ENCODE assay signal across 8 cellular contexts in the genomic region with DNA sequence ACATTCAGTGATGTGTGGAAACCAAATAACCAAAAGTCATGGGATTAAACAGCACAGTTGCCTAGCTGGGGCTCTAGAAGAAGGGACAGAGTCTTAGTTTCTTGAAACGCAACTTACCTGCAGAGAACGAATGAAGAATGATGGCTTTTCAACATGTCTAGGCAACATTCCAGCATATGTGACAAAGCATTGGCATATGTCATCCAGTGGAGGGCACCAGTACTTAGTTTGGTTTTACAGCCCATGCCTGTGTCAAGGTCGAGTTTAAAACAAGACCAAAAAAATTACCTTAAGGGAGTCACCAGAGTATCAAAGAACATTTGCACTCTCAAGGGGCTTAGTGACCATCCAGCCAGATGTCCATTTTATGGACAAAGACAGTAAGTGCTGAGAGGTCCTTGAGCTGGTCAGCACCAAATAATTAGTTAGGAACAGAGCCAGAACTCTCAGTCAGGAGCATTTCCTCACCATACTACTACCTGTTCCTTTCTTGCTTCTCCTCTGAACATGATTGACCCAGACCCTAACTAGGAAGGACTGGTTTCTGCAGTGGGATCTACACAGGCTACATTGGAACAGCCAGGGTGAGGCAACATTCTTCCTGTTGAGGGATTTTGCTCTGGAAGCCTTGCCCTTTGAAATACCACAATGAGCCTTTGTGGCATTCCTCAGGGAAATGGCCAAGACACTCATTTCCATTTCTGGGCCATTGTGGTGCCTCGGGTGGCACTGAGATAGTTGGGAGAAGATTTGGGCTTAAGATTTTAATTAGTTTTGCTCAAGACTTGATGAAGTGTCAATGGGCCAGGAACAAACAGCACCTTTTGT.
A peak's percentile ranks its signal among the peaks of the same experiment; 100 is the strongest.
DNase-seq lines count a peak whose midpoint lies in the region; ATAC-seq, FAIRE-seq and TF ChIP-seq lines count a peak whose summit lies in the region.

No MANE protein-coding gene starts in this region.

- no peak for TF ChIP-seq EP300 in esophagus muscularis mucosa (IDR thresholded peaks at IDR 0.05)

- ATAC-seq in HG02798 (IDR thresholded peaks at IDR 0.05; ENCODE audit: poor library complexity, unreplicated experiment) (peak; percentile 68), gastrocnemius medialis (no peak)

- no peaks in the 10 kb centered on the region for H4K20me1 ChIP-seq in astrocyte (ENCODE audit: insufficient read depth, low read length)

- H3K27ac ChIP-seq in astrocyte (ENCODE audit: low read depth, low read length) (no peak overlapping the region), liver (ENCODE audit: low read depth in 1 of 2, low read length in 2 of 2) (no peak overlapping the region), esophagus muscularis mucosa (replicated peaks in 1 of 4) (no peak overlapping the region), gastrocnemius medialis (no peak overlapping the region)

- TF ChIP-seq CTCF in AG09319 (IDR thresholded peaks at IDR 0.05; ENCODE audit: low read depth, low read length) (peak; percentile 20), GM12872 (IDR thresholded peaks at IDR 0.05; ENCODE audit: insufficient read depth, low read depth, low read length) (peak; percentile 54), astrocyte (IDR thresholded peaks at IDR 0.05; ENCODE audit: insufficient read depth, low read depth, low read length) (no peak), liver (IDR thresholded peaks at IDR 0.05; ENCODE audit: low read depth, low read length, missing input control) (peak; percentile 53), esophagus muscularis mucosa (IDR thresholded peaks at IDR 0.05) (peak in 1 of 3 experiments; percentile 25), gastrocnemius medialis (IDR thresholded peaks at IDR 0.05 in 4 of 5, conservative IDR thresholded peaks at IDR 0.05 in 1 of 5) (peak in 1 of 5 experiments; percentile 36)

- no peak overlapping the region for H3K9ac ChIP-seq in astrocyte (ENCODE audit: low read length)
- no peak overlapping the region for H3K9ac ChIP-seq in liver (ENCODE audit: low read depth in 1 of 2, low read length in 2 of 2)

- intact Hi-C loops in esophagus muscularis mucosa (cut with DNase I) = no loop called here
- intact Hi-C loops in gastrocnemius medialis (cut with DNase I; ENCODE audit: low total_unique reads) = loop anchor here (2.0 kb wide), 1 partner anchor 62 kb away; no protein-coding TSS in a partner anchor

- WGBS in liver = 30% methylated on average over 4 of the region's 4 CpGs
- WGBS in esophagus muscularis mucosa = 64% methylated on average over 4 of the region's 4 CpGs

- in situ Hi-C loops in gastrocnemius medialis (cut with MboI; ENCODE audit: low sequenced_read_pairs in 4 of 4) = no loop called here

- H3K4me3 ChIP-seq in astrocyte (ENCODE audit: insufficient read depth, low read depth, low read length) (no peak overlapping the region), liver (ENCODE audit: low read depth in 1 of 3, low read length in 3 of 3) (no peak overlapping the region), esophagus muscularis mucosa (no peak overlapping the region), gastrocnemius medialis (no peak overlapping the region)

- H3K4me2 ChIP-seq in astrocyte (ENCODE audit: low read length) = no peak overlapping the region

- no peak overlapping the region for H3K4me3 Mint-ChIP-seq in astrocyte (ENCODE audit: unreplicated experiment)

- no peaks in the 10 kb centered on the region for H3K36me3 Mint-ChIP-seq in astrocyte (ENCODE audit: low read depth, unreplicated experiment)

- peaks cover 13% of the 10 kb centered on the region for H3K4me1 Mint-ChIP-seq in astrocyte (ENCODE audit: low read depth, unreplicated experiment)

- peak; percentile 75 for FAIRE-seq in astrocyte (lab: Jason Lieb, UNC)

- no peaks in the 10 kb centered on the region for H3K79me2 ChIP-seq in astrocyte (ENCODE audit: insufficient read depth, low read length)

- peak; percentile 73 to 85 for TF ChIP-seq RAD21 in liver (IDR thresholded peaks at IDR 0.05)

- no peak overlapping the region for H2AFZ ChIP-seq in astrocyte (ENCODE audit: low read depth, low read length)

- DNase-seq in AG09319 (ENCODE audit: extremely low read depth, low read depth) = no peak
- DNase-seq in NCI-H82 (lab: John Stamatoyannopoulos, UW) = peak; percentile 28
- no peak for DNase-seq in astrocyte (ENCODE audit: low read depth)
- DNase-seq in esophagus muscularis mucosa (ENCODE audit: extremely low spot score) = no peak
- DNase-seq in gastrocnemius medialis = no peak

- no peak overlapping the region for H3K27ac Mint-ChIP-seq in astrocyte (ENCODE audit: unreplicated experiment)

- no peaks in the 10 kb centered on the region for H3K36me3 ChIP-seq in astrocyte (ENCODE audit: insufficient read depth, low read length)
- no peaks in the 10 kb centered on the region for H3K36me3 ChIP-seq in liver (ENCODE audit: control insufficient read depth in 4 of 4, insufficient read depth in 3 of 4, low read depth in 1 of 4, low read length in 3 of 4)
- no peaks in the 10 kb centered on the region for H3K36me3 ChIP-seq in esophagus muscularis mucosa
- H3K36me3 ChIP-seq in gastrocnemius medialis = no peaks in the 10 kb centered on the region

- H3K4me1 ChIP-seq in astrocyte (ENCODE audit: insufficient read depth, low read length) (no peaks in the 10 kb centered on the region), liver (ENCODE audit: control insufficient read depth in 4 of 4, insufficient read depth in 4 of 4, low read length in 3 of 4) (peaks cover 0 to 3% (median 0%) of the 10 kb centered on the region in 4 donors), esophagus muscularis mucosa (no peaks in the 10 kb centered on the region), gastrocnemius medialis (no peaks in the 10 kb centered on the region)

- H3K9me3 ChIP-seq in astrocyte (ENCODE audit: insufficient read depth, low read depth, low read length) (no peaks in the 10 kb centered on the region), liver (ENCODE audit: control insufficient read depth in 4 of 4, low read length in 3 of 4) (no peaks in the 10 kb centered on the region), esophagus muscularis mucosa (no peaks in the 10 kb centered on the region), gastrocnemius medialis (peaks cover 0 to 3% (median 0%) of the 10 kb centered on the region in 3 donors)

- no peaks in the 10 kb centered on the region for H3K9me3 Mint-ChIP-seq in astrocyte (ENCODE audit: unreplicated experiment)

- no peak for TF ChIP-seq POLR2A in esophagus muscularis mucosa (IDR thresholded peaks at IDR 0.05; ENCODE audit: low read depth)
- TF ChIP-seq POLR2A in gastrocnemius medialis (IDR thresholded peaks at IDR 0.05) = no peak

- no peaks in the 10 kb centered on the region for H3K27me3 Mint-ChIP-seq in astrocyte (ENCODE audit: low read depth, unreplicated experiment)

- H3K27me3 ChIP-seq in astrocyte (ENCODE audit: insufficient read depth, low read length) (no peaks in the 10 kb centered on the region), liver (ENCODE audit: control insufficient read depth in 4 of 4, insufficient read depth in 4 of 4, low read length in 3 of 4) (no peaks in the 10 kb centered on the region), esophagus muscularis mucosa (no peaks in the 10 kb centered on the region), gastrocnemius medialis (no peaks in the 10 kb centered on the region)

TF ChIP-seq in liver, 16 proteins besides CTCF, POLR2A, EP300 and RAD21:
- TF ChIP-seq HNF4A (conservative IDR thresholded peaks at IDR 0.05) (peak in 1 of 2 donors; percentile 19), RXRA (IDR thresholded peaks at IDR 0.05) (peak in 1 of 2 donors; percentile 24)
- TF ChIP-seq, protein P1, sequence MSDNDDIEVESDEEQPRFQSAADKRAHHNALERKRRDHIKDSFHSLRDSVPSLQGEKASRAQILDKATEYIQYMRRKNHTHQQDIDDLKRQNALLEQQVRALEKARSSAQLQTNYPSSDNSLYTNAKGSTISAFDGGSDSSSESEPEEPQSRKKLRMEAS (IDR thresholded peaks at IDR 0.05) = no peak
